ENCODE assay signal across 9 cellular contexts in genomic region chr1:27606708-27607238, GRCh38. TPM values are rescaled to one million over a fixed set of nuclear protein-coding genes. Genes with fewer than 3 reads are reported as not detected.
A peak's percentile ranks its signal among the peaks of the same experiment; 100 is the strongest.
DNase-seq lines count a peak whose midpoint lies in the region; ATAC-seq and TF ChIP-seq lines count a peak whose summit lies in the region.
"Had no signal": no experiment of that assay in that cellular context is flagged by ENCODE, and none has a peak within 500 bp of the region (broad histone marks: within the 10 kb centered on the region; RNA-seq: fewer than 3 reads in every experiment).

No MANE protein-coding gene starts in this region.

- H3K4me1 Mint-ChIP-seq in activated naive CD4-positive, alpha-beta T cell treated with anti-CD3 and anti-CD28 coated beads, Interleukin-2, amount 10 ng/mL, durations not matched to agents 7 days and 5 days = peaks cover 31% of the 10 kb centered on the region
- peaks cover 17 to 25% of the 10 kb centered on the region in 2 donors for H3K4me1 Mint-ChIP-seq in stimulated activated naive B cell treated with anti-CD40 and anti-IgM and Interleukin-4, amounts not matched to agents 10 μg/mL and 1 μg/mL and 100 μg/mL, for 72 hours

- peak overlapping the region; percentile 44 for H3K4me2 ChIP-seq in fibroblast of lung (ENCODE audit: extremely low read depth, insufficient read depth, low read length)

- peaks cover 14% of the 10 kb centered on the region for H3K79me2 ChIP-seq in fibroblast of lung (ENCODE audit: control insufficient read depth, insufficient read depth, low read length)

- H3K27me3 Mint-ChIP-seq in activated naive CD4-positive, alpha-beta T cell treated with anti-CD3 and anti-CD28 coated beads, Interleukin-2, amount 10 ng/mL, durations not matched to agents 7 days and 5 days = peaks cover 20% of the 10 kb centered on the region
- no peaks in the 10 kb centered on the region for H3K27me3 Mint-ChIP-seq in stimulated activated naive B cell treated with anti-CD40 and anti-IgM and Interleukin-4, amounts not matched to agents 10 μg/mL and 1 μg/mL and 100 μg/mL, for 72 hours

- no peaks in the 10 kb centered on the region for H3K36me3 ChIP-seq in fibroblast of lung (ENCODE audit: control insufficient read depth, insufficient read depth, low read length)

- H3K9me3 Mint-ChIP-seq in activated naive CD4-positive, alpha-beta T cell treated with anti-CD3 and anti-CD28 coated beads, Interleukin-2, amount 10 ng/mL, durations not matched to agents 7 days and 5 days = no peaks in the 10 kb centered on the region
- no peaks in the 10 kb centered on the region for H3K9me3 Mint-ChIP-seq in stimulated activated naive B cell treated with anti-CD40 and anti-IgM and Interleukin-4, amounts not matched to agents 10 μg/mL and 1 μg/mL and 100 μg/mL, for 72 hours

- peak overlapping the region; percentile 23 for H3K9ac ChIP-seq in fibroblast of lung (ENCODE audit: insufficient read depth, low read length)

- TF ChIP-seq CTCF in fibroblast of lung (conservative IDR thresholded peaks at IDR 0.05 in 1 of 2, IDR thresholded peaks at IDR 0.05 in 1 of 2; ENCODE audit: low read depth in 1 of 2, low read length in 2 of 2) = no peak

- ATAC-seq in SK-N-SH treated with all-trans-retinoic acid at 6 μM for 48 hours = peak; percentile 5
- ATAC-seq in stimulated activated naive B cell treated with anti-CD40 and anti-IgM and Interleukin-4, amounts not matched to agents 10 μg/mL and 1 μg/mL and 100 μg/mL, for 72 hours (replicated peaks) = no peak
- ATAC-seq in HG03175 (IDR thresholded peaks at IDR 0.05; ENCODE audit: unreplicated experiment) = no peak
- no peak for ATAC-seq in GM19395 (IDR thresholded peaks at IDR 0.05; ENCODE audit: unreplicated experiment)

- peaks cover 15% of the 10 kb centered on the region for H3K27me3 ChIP-seq in fibroblast of lung (ENCODE audit: control insufficient read depth, insufficient read depth, low read length)

- CTCF ChIA-PET in activated naive CD4-positive, alpha-beta T cell treated with anti-CD3 and anti-CD28 coated beads, Interleukin-2, amount 10 ng/mL, durations not matched to agents 7 days and 5 days (lab: Charles Lee) = interaction anchor here (0.6 to 11.5 kb wide), 38 partner anchors 8 to 310 kb away, joined by 3 to 221 read pairs (median 6); partner anchors contain the start of gene IFI6

- peak overlapping the region; percentile 56 for H3K27ac Mint-ChIP-seq in activated naive CD4-positive, alpha-beta T cell treated with anti-CD3 and anti-CD28 coated beads, Interleukin-2, amount 10 ng/mL, durations not matched to agents 7 days and 5 days
- H3K27ac Mint-ChIP-seq in stimulated activated naive B cell treated with anti-CD40 and anti-IgM and Interleukin-4, amounts not matched to agents 10 μg/mL and 1 μg/mL and 100 μg/mL, for 72 hours = peak overlapping the region; percentile 63

- no peak for DNase-seq in activated naive CD4-positive, alpha-beta T cell treated with anti-CD3 and anti-CD28 coated beads, Interleukin-2, amount 10 ng/mL, durations not matched to agents 7 days and 5 days
- DNase-seq in activated naive CD4-positive, alpha-beta T cell treated with Interleukin-2 at 50 U/mL for 16 hours = no peak
- DNase-seq in fibroblast of lung (ENCODE audit: low read depth in 2 of 2) (peak in 1 of 2 donors; percentile 43), ecto neural progenitor cell (ENCODE audit: low spot score) (no peak)
- no peak for DNase-seq in stimulated activated naive B cell treated with anti-CD40 and anti-IgM and Interleukin-4, amounts not matched to agents 10 μg/mL and 1 μg/mL and 100 μg/mL, for 72 hours

- H3K4me1 ChIP-seq in fibroblast of lung (ENCODE audit: control insufficient read depth, extremely low read depth, insufficient read depth, low read length) = peaks cover 11% of the 10 kb centered on the region

- H3K9me3 ChIP-seq in fibroblast of lung (ENCODE audit: control insufficient read depth, insufficient read depth, low read depth, low read length) = no peaks in the 10 kb centered on the region

- no peak overlapping the region for H3K4me3 Mint-ChIP-seq in activated naive CD4-positive, alpha-beta T cell treated with anti-CD3 and anti-CD28 coated beads, Interleukin-2, amount 10 ng/mL, durations not matched to agents 7 days and 5 days
- H3K4me3 Mint-ChIP-seq in stimulated activated naive B cell treated with anti-CD40 and anti-IgM and Interleukin-4, amounts not matched to agents 10 μg/mL and 1 μg/mL and 100 μg/mL, for 72 hours = no peak overlapping the region

- no peaks in the 10 kb centered on the region for H4K20me1 ChIP-seq in fibroblast of lung (ENCODE audit: control insufficient read depth, extremely low read depth, insufficient read depth, low read length)

- H3K27ac ChIP-seq in fibroblast of lung (ENCODE audit: insufficient read depth, low read length) = peak overlapping the region; percentile 37

- no peaks in the 10 kb centered on the region for H3K36me3 Mint-ChIP-seq in activated naive CD4-positive, alpha-beta T cell treated with anti-CD3 and anti-CD28 coated beads, Interleukin-2, amount 10 ng/mL, durations not matched to agents 7 days and 5 days
- peaks cover 2% of the 10 kb centered on the region in 2 donors for H3K36me3 Mint-ChIP-seq in stimulated activated naive B cell treated with anti-CD40 and anti-IgM and Interleukin-4, amounts not matched to agents 10 μg/mL and 1 μg/mL and 100 μg/mL, for 72 hours

- no peak overlapping the region for H2AFZ ChIP-seq in fibroblast of lung (ENCODE audit: low read length)

- no peak overlapping the region for H3K4me3 ChIP-seq in fibroblast of lung (replicated peaks in 1 of 4; ENCODE audit: control extremely low read depth in 1 of 4, insufficient read depth in 1 of 4, low read depth in 3 of 4, low read length in 4 of 4)

TF ChIP-seq in SK-N-SH treated with all-trans-retinoic acid at 6 μM for 48 hours, 23 proteins besides CTCF, POLR2A, EP300 and RAD21:
- TF ChIP-seq CREB5 (CRISPR knock-in tag; IDR thresholded peaks at IDR 0.05; ENCODE audit: low read depth) (no peak), BACH2 (CRISPR knock-in tag; IDR thresholded peaks at IDR 0.05; ENCODE audit: borderline replicate concordance) (no peak), CSDC2 (CRISPR knock-in tag; IDR thresholded peaks at IDR 0.05) (no peak), ZNF8 (CRISPR knock-in tag; IDR thresholded peaks at IDR 0.05) (no peak), ESRRG (CRISPR knock-in tag; IDR thresholded peaks at IDR 0.05) (no peak)
TF ChIP-seq in SK-N-SH treated with all-trans-retinoic acid at 6 μM for 48 hours: peak in this region for 0.

RNA-seq across cellular contexts. Expression of gene AHDC1, which starts 2.8 kb away (rescaled TPM):
- total RNA-seq in fibroblast of lung = 5.1 and 6.9 TPM in 2 replicates
- polyA plus RNA-seq in fibroblast of lung = 3.1 and 4.2 TPM in 2 replicates
- polyA plus RNA-seq in fibroblast of lung (2012) = 12.4 and 22.9 TPM in 2 replicates
- 17.7 and 33.1 TPM in 2 replicates for polyA minus RNA-seq in fibroblast of lung (ENCODE audit: low replicate concordance)

RNA-seq across cellular contexts. Expression of gene FGR, which starts 28.2 kb away (rescaled TPM):
- total RNA-seq in fibroblast of lung = under 0.01 TPM in 1 of 2 replicates, not detected in the other
- polyA plus RNA-seq in fibroblast of lung = not detected in 2 replicates
- not detected in 2 replicates for polyA plus RNA-seq in fibroblast of lung (2012)
- polyA minus RNA-seq in fibroblast of lung (ENCODE audit: low replicate concordance) = not detected in 2 replicates
- polyA plus RNA-seq: BJ had no signal
